In genomic region chr12:10771132-10771733, GRCh38 we compare ENCODE assay signal across 9 cellular contexts. TPM values are rescaled to one million over a fixed set of nuclear protein-coding genes. Genes with fewer than 3 reads are reported as not detected.
DNase-seq lines count a peak whose midpoint lies in the region; ATAC-seq and TF ChIP-seq lines count a peak whose summit lies in the region.
"Had no signal": no experiment of that assay in that cellular context is flagged by ENCODE, and none has a peak within 500 bp of the region (broad histone marks: within the 10 kb centered on the region; RNA-seq: fewer than 3 reads in every experiment).

No MANE protein-coding gene starts in this region.

- H3K36me3 ChIP-seq in GM23248 (ENCODE audit: low read depth) (no peaks in the 10 kb centered on the region), psoas muscle (ENCODE audit: insufficient read depth in 1 of 2, low read depth in 1 of 2) (no peaks in the 10 kb centered on the region)

- peak; percentile 7 for DNase-seq in AG09319 (ENCODE audit: extremely low read depth, low read depth)
- DNase-seq in GM23248 = peak; percentile 53
- peak; percentile 17 for DNase-seq in RPMI7951 (ENCODE audit: low read depth)
- DNase-seq in fibroblast of the aortic adventitia (ENCODE audit: low read depth) = peak; percentile 71
- DNase-seq in psoas muscle = no peak
- DNase-seq in activated gamma-delta T cell (lab: John Stamatoyannopoulos, UW) = no peak
- no peak for DNase-seq in stimulated activated CD4-positive, alpha-beta T cell treated with anti-CD3 and anti-CD28 coated beads, Interleukin-4, amount 100 ng/mL, for 1 hour
- DNase-seq in COLO668 (lab: John Stamatoyannopoulos, UW; ENCODE audit: unreplicated experiment) = no peak

- H3K9me2 ChIP-seq in GM23248 (ENCODE audit: insufficient read depth) = no peaks in the 10 kb centered on the region

- 0% methylated on average over 1 of the region's 1 CpG for WGBS in GM23248 (ENCODE audit: low coverage in 1 of 2, low lambda C conversion rate in 2 of 2, missing lambda C conversion rate in 2 of 2), 2 experiments
- WGBS in psoas muscle, 3 donors = 0% methylated on average over 1 of the region's 1 CpG

- H3K4me1 ChIP-seq in GM23248 (ENCODE audit: insufficient read depth) = no peaks in the 10 kb centered on the region
- H3K4me1 ChIP-seq in psoas muscle = no peaks in the 10 kb centered on the region

- no peaks in the 10 kb centered on the region for H3F3A ChIP-seq in GM23248 (ENCODE audit: insufficient read depth)

- no peak overlapping the region for H3K27ac ChIP-seq in GM23248
- no peak overlapping the region for H3K27ac ChIP-seq in psoas muscle

- ATAC-seq in psoas muscle = peak; percentile 44 to 76 (median 62)

- peaks cover 80% of the 10 kb centered on the region for H3K27me3 ChIP-seq in GM23248 (replicated peaks; ENCODE audit: insufficient read depth)
- peaks cover 1 to 25% (median 6%) of the 10 kb centered on the region in 3 donors for H3K27me3 ChIP-seq in psoas muscle (ENCODE audit: insufficient read depth in 3 of 3, low read length in 2 of 3)

- H3K9me3 ChIP-seq in GM23248 (ENCODE audit: low read depth) = no peaks in the 10 kb centered on the region
- no peaks in the 10 kb centered on the region for H3K9me3 ChIP-seq in psoas muscle

- H3K4me2 ChIP-seq in GM23248 (ENCODE audit: unreplicated experiment) = no peak overlapping the region

- TF ChIP-seq CTCF in AG09319 (IDR thresholded peaks at IDR 0.05; ENCODE audit: low read depth, low read length) (peak; percentile 60), fibroblast of the aortic adventitia (IDR thresholded peaks at IDR 0.05; ENCODE audit: insufficient read depth, low read length) (peak; percentile 58), psoas muscle (IDR thresholded peaks at IDR 0.05) (peak; percentile 80)

- in situ Hi-C loops in GM23248 (cut with MboI) = loop anchor here (10.0 kb wide), 2 partner anchors 424 to 714 kb away; no protein-coding TSS in a partner anchor

- no peak overlapping the region for H3K9ac ChIP-seq in GM23248

- no peaks in the 10 kb centered on the region for H4K20me1 ChIP-seq in GM23248 (ENCODE audit: insufficient read depth)

- no peak overlapping the region for H2AFZ ChIP-seq in GM23248

- H3K4me3 ChIP-seq in GM23248 (no peak overlapping the region), fibroblast of the aortic adventitia (ENCODE audit: low read depth, low read length) (no peak overlapping the region), psoas muscle (no peak overlapping the region)

- intact Hi-C loops in psoas muscle (cut with DNase I) = loop anchor here (2.0 to 5.0 kb wide), 4 partner anchors 426 to 716 kb away; no protein-coding TSS in a partner anchor

- H3K79me2 ChIP-seq in GM23248 (ENCODE audit: insufficient read depth) = no peaks in the 10 kb centered on the region

RNA-seq across cellular contexts. Expression of gene TAS2R7, which starts 31.2 kb away (rescaled TPM):
- total RNA-seq in GM23248 (2014; rRNA removed; shearing (Covaris generic)) = not detected in 2 replicates
- not detected in 2 replicates for polyA plus RNA-seq in GM23248 (2016; fragmentation: Nextera tagmentation; extraction: Ambion mirVana)
- not detected in 2 replicates for total RNA-seq in RPMI7951 (2014; rRNA removed; shearing (Covaris generic))
- 0.18 TPM in 1 of 2 replicates, not detected in the other for total RNA-seq in fibroblast of the aortic adventitia (ENCODE audit: low replicate concordance)
- not detected for total RNA-seq in psoas muscle
- polyA plus RNA-seq in psoas muscle = not detected
- polyA plus RNA-seq: thymus had no signal

RNA-seq across cellular contexts. Expression of gene TAS2R8, which starts 35.9 kb away (rescaled TPM):
- total RNA-seq in GM23248 (2014; rRNA removed; shearing (Covaris generic)) = not detected in 2 replicates
- polyA plus RNA-seq in GM23248 (2016; fragmentation: Nextera tagmentation; extraction: Ambion mirVana) = not detected in 2 replicates
- 0.20 TPM in 1 of 2 replicates, not detected in the other for total RNA-seq in RPMI7951 (2014; rRNA removed; shearing (Covaris generic))
- total RNA-seq in fibroblast of the aortic adventitia (ENCODE audit: low replicate concordance) = 0.45 TPM in 1 of 2 replicates, not detected in the other
- not detected for total RNA-seq in psoas muscle
- polyA plus RNA-seq in psoas muscle = not detected
- polyA plus RNA-seq: thymus had no signal

RNA-seq across cellular contexts. Expression of gene TAS2R9, which starts 38.7 kb away (rescaled TPM):
- total RNA-seq in GM23248 (2014; rRNA removed; shearing (Covaris generic)) = not detected in 2 replicates
- not detected in 2 replicates for polyA plus RNA-seq in GM23248 (2016; fragmentation: Nextera tagmentation; extraction: Ambion mirVana)
- total RNA-seq in RPMI7951 (2014; rRNA removed; shearing (Covaris generic)) = not detected in 2 replicates
- 0.09 TPM in 1 of 2 replicates, not detected in the other for total RNA-seq in fibroblast of the aortic adventitia (ENCODE audit: low replicate concordance)
- total RNA-seq in psoas muscle = not detected
- not detected for polyA plus RNA-seq in psoas muscle
- polyA plus RNA-seq: thymus had no signal

RNA-seq across cellular contexts. Expression of gene YBX3, which starts 48.1 kb away (rescaled TPM):
- total RNA-seq in GM23248 (2014; rRNA removed; shearing (Covaris generic)) = 75.6 and 108 TPM in 2 replicates
- 215 and 216 TPM in 2 replicates for polyA plus RNA-seq in GM23248 (2016; fragmentation: Nextera tagmentation; extraction: Ambion mirVana)
- 36.4 and 44.9 TPM in 2 replicates for total RNA-seq in RPMI7951 (2014; rRNA removed; shearing (Covaris generic))
- 139 and 191 TPM in 2 replicates for total RNA-seq in fibroblast of the aortic adventitia (ENCODE audit: low replicate concordance)
- total RNA-seq in psoas muscle = 1,000 to 10,000 TPM; 3,022 to 5,174 (median 4,517) TPM
- 1,000 to 10,000 TPM; 2,735 to 6,125 (median 4,885) TPM for polyA plus RNA-seq in psoas muscle

RNA-seq across cellular contexts. Expression of gene TAS2R10, which starts 54.9 kb away (rescaled TPM):
- total RNA-seq in GM23248 (2014; rRNA removed; shearing (Covaris generic)) = not detected in 2 replicates
- not detected in 2 replicates for polyA plus RNA-seq in GM23248 (2016; fragmentation: Nextera tagmentation; extraction: Ambion mirVana)
- 0.60 and 0.68 TPM in 2 replicates for total RNA-seq in RPMI7951 (2014; rRNA removed; shearing (Covaris generic))
- total RNA-seq in fibroblast of the aortic adventitia (ENCODE audit: low replicate concordance) = 2.3 TPM in 1 of 2 replicates, not detected in the other
- total RNA-seq in psoas muscle = not detected
- polyA plus RNA-seq in psoas muscle = under 1 TPM in 2 of 3 donors, not detected in 1; 0.04 to 0.17 TPM

Comparison
In these comparisons a context has a peak if more than half of its experiments do, and no peak if none do; other contexts are left out.
1. DNase-seq: peak in AG09319 (single experiment), GM23248 (single experiment), RPMI7951 (single experiment) and fibroblast of the aortic adventitia (single experiment); none in psoas muscle (0 of 2), activated gamma-delta T cell (single experiment), stimulated activated CD4-positive, alpha-beta T cell treated with anti-CD3 and anti-CD28 coated beads, Interleukin-4, amount 100 ng/mL, for 1 hour (single experiment) and COLO668 (single experiment).
2. Peak in every context shown above with its lines, with median percentiles within 50 percentile points of each other: CTCF ChIP-seq.